22 cellular contexts compared by ENCODE assay signal in genomic region chr15:78716651-78717050, GRCh38.
DNase-seq lines count a peak whose midpoint lies in the region; ATAC-seq, FAIRE-seq and TF ChIP-seq lines count a peak whose summit lies in the region.
"Had no signal": no experiment of that assay in that cellular context is flagged by ENCODE, and none has a peak within 500 bp of the region (broad histone marks: within the 10 kb centered on the region; RNA-seq: fewer than 3 reads in every experiment).

No MANE protein-coding gene starts in this region.

- H3K4me3 Mint-ChIP-seq in naive thymus-derived CD4-positive, alpha-beta T cell, result no peak overlapping the region
- H3K4me3 Mint-ChIP-seq: CD4-positive, CD25-positive, alpha-beta regulatory T cell; GM23338; HFFc6 had no signal

- CTCF ChIA-PET in naive thymus-derived CD4-positive, alpha-beta T cell (lab: Charles Lee), result no interaction called here

- TF ChIP-seq CTCF in keratinocyte (optimal IDR thresholded peaks at IDR 0.05 in 1 of 3, IDR thresholded peaks at IDR 0.05 in 1 of 3, conservative IDR thresholded peaks at IDR 0.05 in 1 of 3; ENCODE audit: extremely low read depth in 1 of 3, insufficient read depth in 2 of 3, low read length in 3 of 3), result no peak

- DNase-seq in RKO (ENCODE audit: low spot score) (peak; percentile 41), epithelial cell of prostate (ENCODE audit: low read depth, low spot score) (no peak), keratinocyte (ENCODE audit: low read depth, low spot score) (no peak), COR-L47 (lab: John Stamatoyannopoulos, UW) (no peak), NCI-H2081 treated with DMSO at 0.1 percent for 48 hours (lab: John Stamatoyannopoulos, UW) (no peak), hippocampal formation (lab: John Stamatoyannopoulos, UW) (no peak)
- DNase-seq in naive thymus-derived CD4-positive, alpha-beta T cell, result no peak
- DNase-seq: AML-193; CD4-positive, CD25-positive, alpha-beta regulatory T cell; DMS79; NCI-H1092; NCI-H1694; NCI-H446; NCI-H748 treated with DMSO at 0.1 percent for 48 hours had no signal

- no peaks in the 10 kb centered on the region for H4K20me1 ChIP-seq in keratinocyte (ENCODE audit: control insufficient read depth, extremely low read depth, insufficient read depth, low read length)

- H3K4me1 ChIP-seq in ACC112 (ENCODE audit: control insufficient read depth, insufficient read depth, low read length, unreplicated experiment) (peaks cover 16% of the 10 kb centered on the region), keratinocyte (ENCODE audit: control insufficient read depth, extremely low read depth, insufficient read depth, low read length) (peaks cover 19% of the 10 kb centered on the region)
- H3K4me1 ChIP-seq in naive thymus-derived CD4-positive, alpha-beta T cell (ENCODE audit: control insufficient read depth in 2 of 2, insufficient read depth in 2 of 2, low read length in 2 of 2), result no peaks in the 10 kb centered on the region

- H3K9ac ChIP-seq in keratinocyte (ENCODE audit: control insufficient read depth, extremely low read depth, insufficient read depth, low read length), result no peak overlapping the region

- no peak for FAIRE-seq in keratinocyte (lab: Jason Lieb, UNC)
- FAIRE-seq: A204.1, GM12891, K562 had no signal

- dilution Hi-C loops in keratinocyte (cut with MboI; ENCODE audit: extremely low pct_ligation_motif_present, low sequenced_read_pairs), result no loop called here

- peaks cover 0 to 3% (median 0%) of the 10 kb centered on the region in 5 donors for H3K36me3 Mint-ChIP-seq in naive thymus-derived CD4-positive, alpha-beta T cell
- H3K36me3 Mint-ChIP-seq: CD4-positive, CD25-positive, alpha-beta regulatory T cell had no signal

- H3K27me3 Mint-ChIP-seq in naive thymus-derived CD4-positive, alpha-beta T cell, result peaks cover 19 to 36% (median 24%) of the 10 kb centered on the region in 5 donors

- H3K36me3 ChIP-seq in ACC112 (ENCODE audit: insufficient read depth, low read length) (no peaks in the 10 kb centered on the region), keratinocyte (ENCODE audit: control insufficient read depth in 2 of 2, extremely low read depth in 1 of 2, insufficient read depth in 2 of 2, low read length in 2 of 2) (no peaks in the 10 kb centered on the region)
- H3K36me3 ChIP-seq in naive thymus-derived CD4-positive, alpha-beta T cell (ENCODE audit: control insufficient read depth in 2 of 3, insufficient read depth in 3 of 3, low read length in 3 of 3), result no peaks in the 10 kb centered on the region

- ATAC-seq in naive thymus-derived CD4-positive, alpha-beta T cell, result no peak
- ATAC-seq: GM23338, K562, Right ventricle myocardium inferior had no signal

- H3K4me3 ChIP-seq in ACC112 (ENCODE audit: low read depth, low read length), result no peak overlapping the region
- no peak overlapping the region for H3K4me3 ChIP-seq in keratinocyte (ENCODE audit: control insufficient read depth in 2 of 3, extremely low read depth in 1 of 3, insufficient read depth in 2 of 3, low read depth in 1 of 3, low read length in 3 of 3)
- H3K4me3 ChIP-seq in naive thymus-derived CD4-positive, alpha-beta T cell (ENCODE audit: low read length), result no peak overlapping the region
- H3K4me3 ChIP-seq: GM23338, K562 had no signal

- H3K27ac Mint-ChIP-seq in naive thymus-derived CD4-positive, alpha-beta T cell, result no peak overlapping the region
- H3K27ac Mint-ChIP-seq: CD4-positive, CD25-positive, alpha-beta regulatory T cell; GM23338; HFFc6 had no signal

- H3K27me3 ChIP-seq in ACC112 (ENCODE audit: insufficient read depth, low read length), result no peaks in the 10 kb centered on the region
- no peaks in the 10 kb centered on the region for H3K27me3 ChIP-seq in keratinocyte (ENCODE audit: control insufficient read depth, extremely low read depth, insufficient read depth, low read length)
- peaks cover 0 to 3% of the 10 kb centered on the region in 2 donors for H3K27me3 ChIP-seq in naive thymus-derived CD4-positive, alpha-beta T cell (ENCODE audit: control insufficient read depth in 2 of 2, insufficient read depth in 2 of 2, low read length in 2 of 2)

- H2AFZ ChIP-seq in ACC112 (ENCODE audit: low read length, unreplicated experiment) (no peak overlapping the region), keratinocyte (ENCODE audit: control insufficient read depth, low read length) (no peak overlapping the region)
- H2AFZ ChIP-seq: GM23338 had no signal

- no peaks in the 10 kb centered on the region for H3K9me1 ChIP-seq in keratinocyte (ENCODE audit: control insufficient read depth, extremely low read depth, insufficient read depth, low read length)

- POLR2A ChIA-PET in naive thymus-derived CD4-positive, alpha-beta T cell (lab: Charles Lee), result no interaction called here

- H3K9me3 Mint-ChIP-seq in naive thymus-derived CD4-positive, alpha-beta T cell, result peaks cover 0 to 7% (median 0%) of the 10 kb centered on the region in 11 donors

- H3K79me2 ChIP-seq in ACC112 (ENCODE audit: control insufficient read depth, insufficient read depth, low read length, unreplicated experiment) (no peaks in the 10 kb centered on the region), keratinocyte (ENCODE audit: control insufficient read depth, insufficient read depth, low read length) (no peaks in the 10 kb centered on the region)

- no peak overlapping the region for H3K4me2 ChIP-seq in keratinocyte (ENCODE audit: control insufficient read depth, extremely low read depth, insufficient read depth, low read depth, low read length)
- H3K4me2 ChIP-seq: GM23338 had no signal

- intact Hi-C loops in naive thymus-derived CD4-positive, alpha-beta T cell (cut with micrococcal nuclease), result no loop called here

- peak overlapping the region; percentile 68 for H3K27ac ChIP-seq in ACC112 (ENCODE audit: low read depth, low read length)
- H3K27ac ChIP-seq in epithelial cell of prostate, result peak overlapping the region; percentile 98
- H3K27ac ChIP-seq in keratinocyte (ENCODE audit: control insufficient read depth, insufficient read depth, low read length), result peak overlapping the region; percentile 37
- no peak overlapping the region for H3K27ac ChIP-seq in naive thymus-derived CD4-positive, alpha-beta T cell (ENCODE audit: low read depth, low read length)
- H3K27ac ChIP-seq: HL-60 had no signal

- H3K4me1 Mint-ChIP-seq in naive thymus-derived CD4-positive, alpha-beta T cell, result peaks cover 0 to 3% (median 0%) of the 10 kb centered on the region in 7 donors
- H3K4me1 Mint-ChIP-seq: GM23338 had no signal

- peaks cover 8% of the 10 kb centered on the region for H3K9me3 ChIP-seq in keratinocyte (ENCODE audit: control insufficient read depth, low read depth, low read length)
- H3K9me3 ChIP-seq in naive thymus-derived CD4-positive, alpha-beta T cell (ENCODE audit: control insufficient read depth in 2 of 3, low read length in 3 of 3), result no peaks in the 10 kb centered on the region
